In the genomic region with DNA sequence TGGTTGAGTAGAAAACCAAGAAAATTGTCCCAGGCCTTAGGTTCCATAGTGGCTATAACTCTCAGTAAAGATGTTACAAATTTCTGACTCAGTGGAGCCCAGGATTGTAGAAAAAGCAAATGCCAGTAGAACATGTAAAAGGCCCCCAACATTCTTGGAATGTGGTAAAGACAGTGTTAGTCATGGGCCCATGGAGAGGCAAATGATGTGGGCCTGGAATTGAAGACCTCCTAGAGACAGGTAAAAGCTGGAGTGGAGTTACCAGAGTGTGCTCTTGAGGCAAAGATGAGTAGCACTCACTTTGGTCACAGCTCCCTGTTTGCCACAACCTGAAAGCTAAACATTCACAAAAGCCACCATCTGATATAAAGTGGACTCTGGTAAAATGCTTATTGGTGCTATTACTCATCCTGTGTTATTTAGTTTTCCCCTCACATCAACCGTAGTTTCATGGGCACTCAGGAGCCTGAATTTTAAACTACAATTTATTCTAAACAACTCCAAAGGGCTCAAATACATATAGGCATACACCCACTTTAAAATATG, we compare ENCODE assay signal across 1 cellular context.
A peak's percentile ranks its signal among the peaks of the same experiment; 100 is the strongest.
TF ChIP-seq lines count a peak whose summit lies in the region.

No MANE protein-coding gene starts in this region.

TF ChIP-seq in H1, 55 proteins besides CTCF, POLR2A, EP300 and RAD21:
- TF ChIP-seq SIRT6 (IDR thresholded peaks at IDR 0.05; ENCODE audit: low read length) (no peak), JUND (IDR thresholded peaks at IDR 0.05; ENCODE audit: low read length) (peak; percentile 89; the same call in 1 of the 2 replicates), TAF7 (optimal IDR thresholded peaks at IDR 0.05; ENCODE audit: borderline replicate concordance, low read depth, low read length) (no peak), CHD2 (IDR thresholded peaks at IDR 0.05; ENCODE audit: low read length) (no peak), FOSL1 (IDR thresholded peaks at IDR 0.05; ENCODE audit: insufficient read depth, low read depth, low read length) (no peak), SP2 (IDR thresholded peaks at IDR 0.05; ENCODE audit: low read length) (no peak), JUN (IDR thresholded peaks at IDR 0.05; ENCODE audit: low read depth, low read length) (peak; percentile 63; the same call in 1 of the 2 replicates), ASH2L (IDR thresholded peaks at IDR 0.05; ENCODE audit: low read length) (peak; percentile 98), CREB1 (IDR thresholded peaks at IDR 0.05) (no peak), CHD1 (IDR thresholded peaks at IDR 0.05; ENCODE audit: low read depth, low read length) (no peak), RFX5 (IDR thresholded peaks at IDR 0.05; ENCODE audit: borderline replicate concordance, low read depth, low read length) (no peak), EZH2 (IDR thresholded peaks at IDR 0.05; ENCODE audit: low read depth, low read length, severe bottlenecking) (no peak), GTF2F1 (IDR thresholded peaks at IDR 0.05; ENCODE audit: borderline replicate concordance, low read depth, low read length) (no peak), TCF12 (IDR thresholded peaks at IDR 0.05; ENCODE audit: low read depth, low read length) (0 out of 2 replicates have a peak, but pooled peaks have one; percentile 10), SRF (IDR thresholded peaks at IDR 0.05; ENCODE audit: low read depth, low read length) (no peak), ZNF274 (IDR thresholded peaks at IDR 0.05; ENCODE audit: borderline replicate concordance, extremely low read depth, low read length) (no peak), SP1 (IDR thresholded peaks at IDR 0.05; ENCODE audit: low read depth, low read length) (peak; percentile 97), TAF1 (IDR thresholded peaks at IDR 0.05; ENCODE audit: low read depth, low read length) (no peak), TBP (IDR thresholded peaks at IDR 0.05; ENCODE audit: low read depth, low read length) (no peak), BACH1 (IDR thresholded peaks at IDR 0.05; ENCODE audit: low read length) (no peak), SIN3A (conservative IDR thresholded peaks at IDR 0.05 in 1 of 2, IDR thresholded peaks at IDR 0.05 in 1 of 2; ENCODE audit: low read depth in 1 of 2, low read length in 2 of 2) (no peak), SUZ12 (IDR thresholded peaks at IDR 0.05; ENCODE audit: low read length) (no peak), EGR1 (IDR thresholded peaks at IDR 0.05; ENCODE audit: borderline replicate concordance, low read depth, low read length) (0 out of 2 replicates have a peak, but pooled peaks have one; percentile 27), TEAD4 (IDR thresholded peaks at IDR 0.05; ENCODE audit: low read depth, low read length) (peak; percentile 98), HDAC6 (IDR thresholded peaks at IDR 0.05; ENCODE audit: low read depth, low read length) (no peak), GABPA (IDR thresholded peaks at IDR 0.05; ENCODE audit: borderline replicate concordance, insufficient read depth, low read length) (no peak), CBX8 (IDR thresholded peaks at IDR 0.05; ENCODE audit: borderline replicate concordance, low read depth, low read length) (no peak), RXRA (IDR thresholded peaks at IDR 0.05; ENCODE audit: insufficient read depth, low read depth, low read length) (0 out of 2 replicates have a peak, but pooled peaks have one; percentile 11), YY1 (IDR thresholded peaks at IDR 0.05; ENCODE audit: low read depth, low read length) (peak; percentile 73), BCL11A (IDR thresholded peaks at IDR 0.05; ENCODE audit: low read depth in 2 of 2, low read length in 2 of 2) (peak in 1 of 2 experiments; percentile 73), CEBPB (IDR thresholded peaks at IDR 0.05; ENCODE audit: low read depth, low read length) (no peak), CTBP2 (IDR thresholded peaks at IDR 0.05; ENCODE audit: borderline replicate concordance, insufficient read depth, insufficient read length, low read length) (no peak), NANOG (IDR thresholded peaks at IDR 0.05; ENCODE audit: insufficient read depth, low read depth, low read length, poor library complexity, severe bottlenecking) (peak; percentile 58), NRF1 (IDR thresholded peaks at IDR 0.05; ENCODE audit: low read depth, low read length) (no peak), SIX5 (IDR thresholded peaks at IDR 0.05; ENCODE audit: low read depth, low read length) (no peak), SAP30 (IDR thresholded peaks at IDR 0.05; ENCODE audit: insufficient read depth, insufficient replicate concordance, low read length) (no peak), BRCA1 (IDR thresholded peaks at IDR 0.05; ENCODE audit: low read depth, low read length) (no peak), MAFK (IDR thresholded peaks at IDR 0.05; ENCODE audit: low read depth, low read length) (no peak), KDM4A (IDR thresholded peaks at IDR 0.05; ENCODE audit: low read depth, low read length, severe bottlenecking) (no peak), SP4 (IDR thresholded peaks at IDR 0.05; ENCODE audit: low read length) (no peak), KDM5A (IDR thresholded peaks at IDR 0.05; ENCODE audit: low read length) (no peak), RBBP5 (IDR thresholded peaks at IDR 0.05; ENCODE audit: borderline replicate concordance, low read depth, low read length) (0 out of 2 replicates have a peak, but pooled peaks have one; percentile 11), RNF2 (IDR thresholded peaks at IDR 0.05; ENCODE audit: borderline replicate concordance, low read depth, low read length, missing control alignments, poor library complexity, severe bottlenecking) (no peak), PHF8 (conservative IDR thresholded peaks at IDR 0.05; ENCODE audit: low read depth, low read length) (no peak), POLR2AphosphoS5 (IDR thresholded peaks at IDR 0.05; ENCODE audit: low read depth, low read length) (no peak), CBX5 (IDR thresholded peaks at IDR 0.05; ENCODE audit: low read depth, low read length) (no peak), POU5F1 (IDR thresholded peaks at IDR 0.05; ENCODE audit: low read depth, low read length) (0 out of 2 replicates have a peak, but pooled peaks have one; percentile 47), HDAC2 (IDR thresholded peaks at IDR 0.05; ENCODE audit: borderline replicate concordance in 1 of 2, low read depth in 2 of 2, low read length in 2 of 2) (peak in 1 of 2 experiments; percentile 96; a peak in 2 of 4 replicates), KDM1A (IDR thresholded peaks at IDR 0.05; ENCODE audit: borderline replicate concordance, low read length) (no peak)
- TF ChIP-seq, protein P1, sequence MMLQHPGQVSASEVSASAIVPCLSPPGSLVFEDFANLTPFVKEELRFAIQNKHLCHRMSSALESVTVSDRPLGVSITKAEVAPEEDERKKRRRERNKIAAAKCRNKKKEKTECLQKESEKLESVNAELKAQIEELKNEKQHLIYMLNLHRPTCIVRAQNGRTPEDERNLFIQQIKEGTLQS (IDR thresholded peaks at IDR 0.05; ENCODE audit: insufficient read depth, low read depth, low read length) = 0 out of 2 replicates have a peak, but pooled peaks have one; percentile 39
- TF ChIP-seq, protein P2, sequence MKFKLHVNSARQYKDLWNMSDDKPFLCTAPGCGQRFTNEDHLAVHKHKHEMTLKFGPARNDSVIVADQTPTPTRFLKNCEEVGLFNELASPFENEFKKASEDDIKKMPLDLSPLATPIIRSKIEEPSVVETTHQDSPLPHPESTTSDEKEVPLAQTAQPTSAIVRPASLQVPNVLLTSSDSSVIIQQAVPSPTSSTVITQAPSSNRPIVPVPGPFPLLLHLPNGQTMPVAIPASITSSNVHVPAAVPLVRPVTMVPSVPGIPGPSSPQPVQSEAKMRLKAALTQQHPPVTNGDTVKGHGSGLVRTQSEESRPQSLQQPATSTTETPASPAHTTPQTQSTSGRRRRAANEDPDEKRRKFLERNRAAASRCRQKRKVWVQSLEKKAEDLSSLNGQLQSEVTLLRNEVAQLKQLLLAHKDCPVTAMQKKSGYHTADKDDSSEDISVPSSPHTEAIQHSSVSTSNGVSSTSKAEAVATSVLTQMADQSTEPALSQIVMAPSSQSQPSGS (IDR thresholded peaks at IDR 0.05; ENCODE audit: low read length) = no peak
- TF ChIP-seq, protein P3, sequence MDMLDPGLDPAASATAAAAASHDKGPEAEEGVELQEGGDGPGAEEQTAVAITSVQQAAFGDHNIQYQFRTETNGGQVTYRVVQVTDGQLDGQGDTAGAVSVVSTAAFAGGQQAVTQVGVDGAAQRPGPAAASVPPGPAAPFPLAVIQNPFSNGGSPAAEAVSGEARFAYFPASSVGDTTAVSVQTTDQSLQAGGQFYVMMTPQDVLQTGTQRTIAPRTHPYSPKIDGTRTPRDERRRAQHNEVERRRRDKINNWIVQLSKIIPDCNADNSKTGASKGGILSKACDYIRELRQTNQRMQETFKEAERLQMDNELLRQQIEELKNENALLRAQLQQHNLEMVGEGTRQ (IDR thresholded peaks at IDR 0.05; ENCODE audit: low read length) = no peak
- TF ChIP-seq, protein P4, sequence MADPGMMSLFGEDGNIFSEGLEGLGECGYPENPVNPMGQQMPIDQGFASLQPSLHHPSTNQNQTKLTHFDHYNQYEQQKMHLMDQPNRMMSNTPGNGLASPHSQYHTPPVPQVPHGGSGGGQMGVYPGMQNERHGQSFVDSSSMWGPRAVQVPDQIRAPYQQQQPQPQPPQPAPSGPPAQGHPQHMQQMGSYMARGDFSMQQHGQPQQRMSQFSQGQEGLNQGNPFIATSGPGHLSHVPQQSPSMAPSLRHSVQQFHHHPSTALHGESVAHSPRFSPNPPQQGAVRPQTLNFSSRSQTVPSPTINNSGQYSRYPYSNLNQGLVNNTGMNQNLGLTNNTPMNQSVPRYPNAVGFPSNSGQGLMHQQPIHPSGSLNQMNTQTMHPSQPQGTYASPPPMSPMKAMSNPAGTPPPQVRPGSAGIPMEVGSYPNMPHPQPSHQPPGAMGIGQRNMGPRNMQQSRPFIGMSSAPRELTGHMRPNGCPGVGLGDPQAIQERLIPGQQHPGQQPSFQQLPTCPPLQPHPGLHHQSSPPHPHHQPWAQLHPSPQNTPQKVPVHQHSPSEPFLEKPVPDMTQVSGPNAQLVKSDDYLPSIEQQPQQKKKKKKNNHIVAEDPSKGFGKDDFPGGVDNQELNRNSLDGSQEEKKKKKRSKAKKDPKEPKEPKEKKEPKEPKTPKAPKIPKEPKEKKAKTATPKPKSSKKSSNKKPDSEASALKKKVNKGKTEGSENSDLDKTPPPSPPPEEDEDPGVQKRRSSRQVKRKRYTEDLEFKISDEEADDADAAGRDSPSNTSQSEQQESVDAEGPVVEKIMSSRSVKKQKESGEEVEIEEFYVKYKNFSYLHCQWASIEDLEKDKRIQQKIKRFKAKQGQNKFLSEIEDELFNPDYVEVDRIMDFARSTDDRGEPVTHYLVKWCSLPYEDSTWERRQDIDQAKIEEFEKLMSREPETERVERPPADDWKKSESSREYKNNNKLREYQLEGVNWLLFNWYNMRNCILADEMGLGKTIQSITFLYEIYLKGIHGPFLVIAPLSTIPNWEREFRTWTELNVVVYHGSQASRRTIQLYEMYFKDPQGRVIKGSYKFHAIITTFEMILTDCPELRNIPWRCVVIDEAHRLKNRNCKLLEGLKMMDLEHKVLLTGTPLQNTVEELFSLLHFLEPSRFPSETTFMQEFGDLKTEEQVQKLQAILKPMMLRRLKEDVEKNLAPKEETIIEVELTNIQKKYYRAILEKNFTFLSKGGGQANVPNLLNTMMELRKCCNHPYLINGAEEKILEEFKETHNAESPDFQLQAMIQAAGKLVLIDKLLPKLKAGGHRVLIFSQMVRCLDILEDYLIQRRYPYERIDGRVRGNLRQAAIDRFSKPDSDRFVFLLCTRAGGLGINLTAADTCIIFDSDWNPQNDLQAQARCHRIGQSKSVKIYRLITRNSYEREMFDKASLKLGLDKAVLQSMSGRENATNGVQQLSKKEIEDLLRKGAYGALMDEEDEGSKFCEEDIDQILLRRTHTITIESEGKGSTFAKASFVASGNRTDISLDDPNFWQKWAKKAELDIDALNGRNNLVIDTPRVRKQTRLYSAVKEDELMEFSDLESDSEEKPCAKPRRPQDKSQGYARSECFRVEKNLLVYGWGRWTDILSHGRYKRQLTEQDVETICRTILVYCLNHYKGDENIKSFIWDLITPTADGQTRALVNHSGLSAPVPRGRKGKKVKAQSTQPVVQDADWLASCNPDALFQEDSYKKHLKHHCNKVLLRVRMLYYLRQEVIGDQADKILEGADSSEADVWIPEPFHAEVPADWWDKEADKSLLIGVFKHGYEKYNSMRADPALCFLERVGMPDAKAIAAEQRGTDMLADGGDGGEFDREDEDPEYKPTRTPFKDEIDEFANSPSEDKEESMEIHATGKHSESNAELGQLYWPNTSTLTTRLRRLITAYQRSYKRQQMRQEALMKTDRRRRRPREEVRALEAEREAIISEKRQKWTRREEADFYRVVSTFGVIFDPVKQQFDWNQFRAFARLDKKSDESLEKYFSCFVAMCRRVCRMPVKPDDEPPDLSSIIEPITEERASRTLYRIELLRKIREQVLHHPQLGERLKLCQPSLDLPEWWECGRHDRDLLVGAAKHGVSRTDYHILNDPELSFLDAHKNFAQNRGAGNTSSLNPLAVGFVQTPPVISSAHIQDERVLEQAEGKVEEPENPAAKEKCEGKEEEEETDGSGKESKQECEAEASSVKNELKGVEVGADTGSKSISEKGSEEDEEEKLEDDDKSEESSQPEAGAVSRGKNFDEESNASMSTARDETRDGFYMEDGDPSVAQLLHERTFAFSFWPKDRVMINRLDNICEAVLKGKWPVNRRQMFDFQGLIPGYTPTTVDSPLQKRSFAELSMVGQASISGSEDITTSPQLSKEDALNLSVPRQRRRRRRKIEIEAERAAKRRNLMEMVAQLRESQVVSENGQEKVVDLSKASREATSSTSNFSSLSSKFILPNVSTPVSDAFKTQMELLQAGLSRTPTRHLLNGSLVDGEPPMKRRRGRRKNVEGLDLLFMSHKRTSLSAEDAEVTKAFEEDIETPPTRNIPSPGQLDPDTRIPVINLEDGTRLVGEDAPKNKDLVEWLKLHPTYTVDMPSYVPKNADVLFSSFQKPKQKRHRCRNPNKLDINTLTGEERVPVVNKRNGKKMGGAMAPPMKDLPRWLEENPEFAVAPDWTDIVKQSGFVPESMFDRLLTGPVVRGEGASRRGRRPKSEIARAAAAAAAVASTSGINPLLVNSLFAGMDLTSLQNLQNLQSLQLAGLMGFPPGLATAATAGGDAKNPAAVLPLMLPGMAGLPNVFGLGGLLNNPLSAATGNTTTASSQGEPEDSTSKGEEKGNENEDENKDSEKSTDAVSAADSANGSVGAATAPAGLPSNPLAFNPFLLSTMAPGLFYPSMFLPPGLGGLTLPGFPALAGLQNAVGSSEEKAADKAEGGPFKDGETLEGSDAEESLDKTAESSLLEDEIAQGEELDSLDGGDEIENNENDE (IDR thresholded peaks at IDR 0.05; ENCODE audit: insufficient replicate concordance, low read length) = peak; percentile 46
- TF ChIP-seq, protein P5, sequence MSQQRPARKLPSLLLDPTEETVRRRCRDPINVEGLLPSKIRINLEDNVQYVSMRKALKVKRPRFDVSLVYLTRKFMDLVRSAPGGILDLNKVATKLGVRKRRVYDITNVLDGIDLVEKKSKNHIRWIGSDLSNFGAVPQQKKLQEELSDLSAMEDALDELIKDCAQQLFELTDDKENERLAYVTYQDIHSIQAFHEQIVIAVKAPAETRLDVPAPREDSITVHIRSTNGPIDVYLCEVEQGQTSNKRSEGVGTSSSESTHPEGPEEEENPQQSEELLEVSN (IDR thresholded peaks at IDR 0.05) = no peak
- TF ChIP-seq, protein P6, sequence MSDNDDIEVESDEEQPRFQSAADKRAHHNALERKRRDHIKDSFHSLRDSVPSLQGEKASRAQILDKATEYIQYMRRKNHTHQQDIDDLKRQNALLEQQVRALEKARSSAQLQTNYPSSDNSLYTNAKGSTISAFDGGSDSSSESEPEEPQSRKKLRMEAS (IDR thresholded peaks at IDR 0.05) = 0 out of 2 replicates have a peak, but pooled peaks have one; percentile 7
TF ChIP-seq in H1: peak in this region for 17.
